In the genomic region with DNA sequence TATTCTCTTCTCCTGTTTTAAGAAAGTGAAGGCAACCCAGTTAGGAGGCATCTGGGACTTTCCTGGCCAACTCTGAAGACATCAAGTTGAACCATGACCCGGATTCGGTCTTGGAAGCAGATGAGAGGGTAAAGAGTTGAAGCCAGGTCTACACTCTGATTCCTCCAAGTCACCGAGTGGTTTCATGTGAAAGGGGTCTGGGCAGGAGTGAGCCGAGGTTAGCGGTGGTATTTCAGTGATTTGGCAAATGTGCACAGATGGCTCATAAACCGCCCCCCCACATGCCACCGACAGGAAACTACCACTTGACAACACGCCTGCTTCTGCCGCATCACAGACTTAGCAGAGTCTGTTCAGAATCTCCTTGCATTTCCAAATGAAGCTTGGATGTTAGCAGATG, we compare ENCODE assay signal across 8 cellular contexts. TPM values are rescaled to one million over a fixed set of nuclear protein-coding genes. Genes with fewer than 3 reads are reported as not detected.
A peak's percentile ranks its signal among the peaks of the same experiment; 100 is the strongest.
DNase-seq lines count a peak whose midpoint lies in the region; ATAC-seq, FAIRE-seq and TF ChIP-seq lines count a peak whose summit lies in the region.

No MANE protein-coding gene starts in this region.

- H3K27ac ChIP-seq in endothelial cell of umbilical vein (ENCODE audit: insufficient read depth, low read depth, low read length), result no peak overlapping the region

- POLR2A ChIA-PET in activated B cell treated with CpG ODN at 0.5 μM for 24 hours (lab: Charles Lee), result interaction anchor here (1.0 to 3.4 kb wide), 7 partner anchors 9 to 76 kb away, joined by 3 to 34 read pairs (median 7); a partner anchor contains a TSS
- POLR2A ChIA-PET in endothelial cell of umbilical vein (lab: Charles Lee), result no interaction called here

- H3K9me3 ChIP-seq in endothelial cell of umbilical vein (replicated peaks; ENCODE audit: control insufficient read depth, insufficient read depth, low read length), result no peaks in the 10 kb centered on the region

- BruUV-seq in endothelial cell of umbilical vein (replicated peaks; lab: Mats Ljungman, UMichigan), result no TSS peak

- H3K27ac Mint-ChIP-seq in activated B cell treated with CpG ODN at 0.5 μM for 24 hours, result peak overlapping the region; percentile 68

- no peak overlapping the region for H3K4me2 ChIP-seq in endothelial cell of umbilical vein (ENCODE audit: insufficient read depth, low read length)

- H3K4me3 ChIP-seq in endothelial cell of umbilical vein (replicated peaks in 1 of 3; ENCODE audit: insufficient read depth in 1 of 3, low read depth in 1 of 3, low read length in 3 of 3) (no peak overlapping the region), lower leg skin (ENCODE audit: low read depth, poor library complexity, severe bottlenecking) (no peak overlapping the region)

- no peaks in the 10 kb centered on the region for H3K27me3 Mint-ChIP-seq in activated B cell treated with CpG ODN at 0.5 μM for 24 hours

- TF ChIP-seq CTCF in activated B cell treated with CpG ODN at 0.5 μM for 24 hours (IDR thresholded peaks at IDR 0.05) (no peak), endothelial cell of umbilical vein (IDR thresholded peaks at IDR 0.05; ENCODE audit: extremely low read depth in 1 of 2, insufficient read depth in 1 of 2, low read depth in 1 of 2, low read length in 2 of 2) (no peak), lower leg skin (IDR thresholded peaks at IDR 0.05) (no peak)

- H3K36me3 Mint-ChIP-seq in activated B cell treated with CpG ODN at 0.5 μM for 24 hours (ENCODE audit: low read depth), result no peaks in the 10 kb centered on the region

- no peaks in the 10 kb centered on the region for H3K4me1 ChIP-seq in endothelial cell of umbilical vein (ENCODE audit: control insufficient read depth, extremely low read depth, insufficient read depth, low read length)

- no peak for DNase-seq in activated B cell treated with CpG ODN at 0.5 μM for 24 hours
- DNase-seq in endothelial cell of umbilical vein (ENCODE audit: low read depth, low spot score), result no peak
- peak; percentile 4 for DNase-seq in urothelium cell line (ENCODE audit: low spot score)
- DNase-seq in lower leg skin (ENCODE audit: low spot score in 2 of 2), result no peak
- no peak for DNase-seq in GM03348 (ENCODE audit: low spot score)

- no peaks in the 10 kb centered on the region for H3K9me1 ChIP-seq in endothelial cell of umbilical vein (replicated peaks; ENCODE audit: control insufficient read depth, extremely low read depth, insufficient read depth, low read length)

- H3K36me3 ChIP-seq in endothelial cell of umbilical vein (ENCODE audit: control insufficient read depth in 2 of 2, extremely low read depth in 1 of 2, insufficient read depth in 2 of 2, low read length in 2 of 2), result no peaks in the 10 kb centered on the region

- no peak overlapping the region for H3K4me3 Mint-ChIP-seq in activated B cell treated with CpG ODN at 0.5 μM for 24 hours

- H3K4me1 Mint-ChIP-seq in activated B cell treated with CpG ODN at 0.5 μM for 24 hours, result peaks cover 24% of the 10 kb centered on the region

- CTCF ChIA-PET in activated B cell treated with CpG ODN at 0.5 μM for 24 hours (lab: Charles Lee) (interaction anchor here (1.4 to 5.1 kb wide), 5 partner anchors 8 to 65 kb away, joined by 3 to 24 read pairs (median 6); a partner anchor contains a TSS), endothelial cell of umbilical vein (lab: Charles Lee) (interaction anchor here (1.1 to 1.9 kb wide), 3 partner anchors 13 to 64 kb away, joined by 3 to 6 read pairs (median 3); no protein-coding TSS in a partner anchor)

- TF ChIP-seq POLR2A in endothelial cell of umbilical vein (IDR thresholded peaks at IDR 0.05; ENCODE audit: low read depth, low read length) (no peak), lower leg skin (IDR thresholded peaks at IDR 0.05) (no peak)

- intact Hi-C loops in activated B cell treated with CpG ODN at 0.5 μM for 24 hours (cut with micrococcal nuclease), result loop anchor here (2.0 to 10.0 kb wide), 2 partner anchors 34 to 398 kb away; a partner anchor contains a TSS
- intact Hi-C loops in endothelial cell of umbilical vein (cut with micrococcal nuclease), result loop anchor here (2.0 to 5.0 kb wide), 3 partner anchors 22 to 398 kb away; a partner anchor contains a TSS
- intact Hi-C loops in lower leg skin (cut with DNase I; ENCODE audit: low total_unique reads), result no loop called here

- 42 to 45% methylated on average over 9 of the region's 9 CpGs for WGBS in lower leg skin, 2 donors

- no peaks in the 10 kb centered on the region for H4K20me1 ChIP-seq in endothelial cell of umbilical vein (replicated peaks; ENCODE audit: control insufficient read depth, extremely low read depth, insufficient read depth, low read length)

- no peak overlapping the region for H3K9ac ChIP-seq in endothelial cell of umbilical vein (replicated peaks; ENCODE audit: extremely low read depth, insufficient read depth, low read length)

- ATAC-seq in GM18511 (IDR thresholded peaks at IDR 0.05; ENCODE audit: unreplicated experiment) (peak; percentile 81), HG03460 (IDR thresholded peaks at IDR 0.05; ENCODE audit: unreplicated experiment) (peak; percentile 65), activated B cell treated with CpG ODN at 0.5 μM for 24 hours (ENCODE audit: low read depth) (peak; percentile 72), HG03039 (IDR thresholded peaks at IDR 0.05; ENCODE audit: unreplicated experiment) (no peak)

- H2AFZ ChIP-seq in endothelial cell of umbilical vein (ENCODE audit: low read depth, low read length), result no peak overlapping the region

- H3K79me2 ChIP-seq in endothelial cell of umbilical vein (ENCODE audit: control insufficient read depth, insufficient read depth, low read length), result no peaks in the 10 kb centered on the region

- no peaks in the 10 kb centered on the region for H3K9me3 Mint-ChIP-seq in activated B cell treated with CpG ODN at 0.5 μM for 24 hours

- dilution Hi-C loops in endothelial cell of umbilical vein (cut with MboI; ENCODE audit: extremely low pct_ligation_motif_present, low sequenced_read_pairs), result no loop called here

- peak; percentile 38 for FAIRE-seq in endothelial cell of umbilical vein (lab: Jason Lieb, UNC)
- no peak for FAIRE-seq in urothelium cell line (lab: Jason Lieb, UNC)

- H3K27me3 ChIP-seq in endothelial cell of umbilical vein (ENCODE audit: control insufficient read depth in 2 of 2, insufficient read depth in 2 of 2, low read length in 2 of 2), result no peaks in the 10 kb centered on the region

RNA-seq across cellular contexts. Expression of a gene that starts 11.3 kb away (rescaled TPM):
- total RNA-seq in activated B cell treated with CpG ODN at 0.5 μM for 24 hours (106 and 116 TPM in 2 replicates), endothelial cell of umbilical vein (139 and 140 TPM in 2 replicates), lower leg skin (10 to 100 TPM; 47.8 to 71.4 (median 63.9) TPM)
- 108 and 116 TPM in 2 replicates for polyA plus RNA-seq in endothelial cell of umbilical vein
- polyA plus RNA-seq in endothelial cell of umbilical vein (2011; cell fraction: cytosol; rRNA removed), result 75.8 and 97.4 TPM in 2 replicates
- 109 and 118 TPM in 2 replicates for polyA plus RNA-seq in endothelial cell of umbilical vein (2011; cell fraction: nucleus; rRNA removed)
- polyA plus RNA-seq in endothelial cell of umbilical vein (2012), result 79.2 and 83.8 TPM in 2 replicates
- polyA minus RNA-seq in endothelial cell of umbilical vein, result 62.8 and 65.7 TPM in 2 replicates
- polyA minus RNA-seq in endothelial cell of umbilical vein (2011; cell fraction: cytosol; rRNA and poly(A)+ RNA removed), result 54.0 TPM
- polyA minus RNA-seq in endothelial cell of umbilical vein (2011; cell fraction: nucleus; rRNA and poly(A)+ RNA removed), result 37.4 and 48.4 TPM in 2 replicates

RNA-seq across cellular contexts. Expression of a gene that starts 15.8 kb away (rescaled TPM):
- total RNA-seq in activated B cell treated with CpG ODN at 0.5 μM for 24 hours (not detected in 2 replicates), endothelial cell of umbilical vein (not detected in 2 replicates), lower leg skin (10 to 100 TPM in 3 of 4 donors, 1 to 10 TPM in 1; 9.8 to 30.0 (median 16.8) TPM)
- polyA plus RNA-seq in endothelial cell of umbilical vein, result 0.24 TPM in 1 of 2 replicates, not detected in the other
- not detected in 2 replicates for polyA plus RNA-seq in endothelial cell of umbilical vein (2011; cell fraction: cytosol; rRNA removed)
- polyA plus RNA-seq in endothelial cell of umbilical vein (2011; cell fraction: nucleus; rRNA removed), result not detected in 2 replicates
- 0.98 TPM in 1 of 2 replicates, not detected in the other for polyA plus RNA-seq in endothelial cell of umbilical vein (2012)
- 0.57 TPM in 1 of 2 replicates, not detected in the other for polyA minus RNA-seq in endothelial cell of umbilical vein
- not detected for polyA minus RNA-seq in endothelial cell of umbilical vein (2011; cell fraction: cytosol; rRNA and poly(A)+ RNA removed)
- polyA minus RNA-seq in endothelial cell of umbilical vein (2011; cell fraction: nucleus; rRNA and poly(A)+ RNA removed), result not detected in 2 replicates

RNA-seq across cellular contexts. Expression of a gene that starts 21.9 kb away (rescaled TPM):
- total RNA-seq in activated B cell treated with CpG ODN at 0.5 μM for 24 hours (8.0 and 8.8 TPM in 2 replicates), endothelial cell of umbilical vein (8.3 and 9.7 TPM in 2 replicates), lower leg skin (1 to 10 TPM; 1.4 to 3.8 (median 2.4) TPM)
- polyA plus RNA-seq in endothelial cell of umbilical vein, result 5.8 and 7.4 TPM in 2 replicates
- polyA plus RNA-seq in endothelial cell of umbilical vein (2011; cell fraction: cytosol; rRNA removed), result 2.6 and 4.3 TPM in 2 replicates
- 2.7 and 3.0 TPM in 2 replicates for polyA plus RNA-seq in endothelial cell of umbilical vein (2011; cell fraction: nucleus; rRNA removed)
- 3.6 and 5.0 TPM in 2 replicates for polyA plus RNA-seq in endothelial cell of umbilical vein (2012)
- polyA minus RNA-seq in endothelial cell of umbilical vein, result 2.3 and 3.7 TPM in 2 replicates
- 1.0 TPM for polyA minus RNA-seq in endothelial cell of umbilical vein (2011; cell fraction: cytosol; rRNA and poly(A)+ RNA removed)
- 0.58 and 2.4 TPM in 2 replicates for polyA minus RNA-seq in endothelial cell of umbilical vein (2011; cell fraction: nucleus; rRNA and poly(A)+ RNA removed)

RNA-seq across cellular contexts. Expression of a gene that starts 33.9 kb away (rescaled TPM):
- total RNA-seq in activated B cell treated with CpG ODN at 0.5 μM for 24 hours, result 10.1 and 14.3 TPM in 2 replicates
- total RNA-seq in endothelial cell of umbilical vein, result 0.69 TPM in 1 of 2 replicates, not detected in the other
- polyA plus RNA-seq in endothelial cell of umbilical vein, result 0.24 and 0.33 TPM in 2 replicates
- polyA plus RNA-seq in endothelial cell of umbilical vein (2011; cell fraction: cytosol; rRNA removed), result 0.18 and 0.25 TPM in 2 replicates
- 0.06 and 0.66 TPM in 2 replicates for polyA plus RNA-seq in endothelial cell of umbilical vein (2011; cell fraction: nucleus; rRNA removed)
- polyA plus RNA-seq in endothelial cell of umbilical vein (2012), result 1.4 and 1.6 TPM in 2 replicates
- 1.1 and 2.4 TPM in 2 replicates for polyA minus RNA-seq in endothelial cell of umbilical vein
- 10.3 TPM for polyA minus RNA-seq in endothelial cell of umbilical vein (2011; cell fraction: cytosol; rRNA and poly(A)+ RNA removed)
- polyA minus RNA-seq in endothelial cell of umbilical vein (2011; cell fraction: nucleus; rRNA and poly(A)+ RNA removed), result 0.63 and 0.87 TPM in 2 replicates
- total RNA-seq in lower leg skin, result 10 to 100 TPM in 2 of 4 donors, 1 to 10 TPM in 2; 5.5 to 12.3 (median 9.4) TPM

RNA-seq across cellular contexts. Expression of a gene that starts 34.1 kb away (rescaled TPM):
- total RNA-seq in activated B cell treated with CpG ODN at 0.5 μM for 24 hours, result 10.7 and 11.0 TPM in 2 replicates
- total RNA-seq in endothelial cell of umbilical vein, result 0.39 TPM in 1 of 2 replicates, not detected in the other
- 0.72 TPM in 2 replicates for polyA plus RNA-seq in endothelial cell of umbilical vein
- 0.65 and 0.82 TPM in 2 replicates for polyA plus RNA-seq in endothelial cell of umbilical vein (2011; cell fraction: cytosol; rRNA removed)
- polyA plus RNA-seq in endothelial cell of umbilical vein (2011; cell fraction: nucleus; rRNA removed), result 0.24 TPM in 1 of 2 replicates, not detected in the other
- 1.6 and 2.1 TPM in 2 replicates for polyA plus RNA-seq in endothelial cell of umbilical vein (2012)
- 0.32 and 2.1 TPM in 2 replicates for polyA minus RNA-seq in endothelial cell of umbilical vein
- polyA minus RNA-seq in endothelial cell of umbilical vein (2011; cell fraction: cytosol; rRNA and poly(A)+ RNA removed), result 38.1 TPM
- 1.3 and 1.9 TPM in 2 replicates for polyA minus RNA-seq in endothelial cell of umbilical vein (2011; cell fraction: nucleus; rRNA and poly(A)+ RNA removed)
- 10 to 100 TPM; 16.6 to 26.0 (median 18.6) TPM for total RNA-seq in lower leg skin
